8 cellular contexts compared by ENCODE assay signal in the genomic region with DNA sequence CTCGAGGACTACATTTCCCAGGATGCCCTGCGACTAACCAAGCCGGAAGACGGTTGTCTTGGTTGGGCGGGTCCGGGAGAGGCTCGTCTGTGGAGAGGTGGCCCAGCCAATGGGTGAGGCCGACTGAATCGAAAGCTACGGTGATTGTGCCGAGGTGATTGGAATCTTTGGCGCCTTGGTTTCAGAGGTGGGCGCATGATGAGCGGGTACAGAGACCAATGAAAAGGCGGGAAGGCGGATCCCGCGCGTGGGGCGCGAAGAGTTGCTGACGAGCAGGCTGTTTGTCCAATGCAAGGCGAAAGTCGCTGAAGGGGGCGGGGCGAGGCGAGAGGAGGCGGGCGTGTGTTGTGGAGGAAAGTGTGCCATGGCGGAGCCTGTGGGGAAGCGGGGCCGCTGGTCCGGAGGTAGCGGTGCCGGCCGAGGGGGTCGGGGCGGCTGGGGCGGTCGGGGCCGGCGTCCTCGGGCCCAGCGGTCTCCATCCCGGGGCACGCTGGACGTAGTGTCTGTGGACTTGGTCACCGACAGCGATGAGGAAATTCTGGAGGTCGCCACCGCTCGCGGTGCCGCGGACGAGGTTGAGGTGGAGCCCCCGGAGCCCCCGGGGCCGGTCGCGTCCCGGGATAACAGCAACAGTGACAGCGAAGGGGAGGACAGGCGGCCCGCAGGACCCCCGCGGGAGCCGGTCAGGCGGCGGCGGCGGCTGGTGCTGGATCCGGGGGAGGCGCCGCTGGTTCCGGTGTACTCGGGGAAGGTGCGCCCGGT. TPM values are rescaled to one million over a fixed set of nuclear protein-coding genes. Genes with fewer than 3 reads are reported as not detected.
A peak's percentile ranks its signal among the peaks of the same experiment; 100 is the strongest.
DNase-seq lines count a peak whose midpoint lies in the region; ATAC-seq and TF ChIP-seq lines count a peak whose summit lies in the region.

Gene NFATC2IP (plus strand): TSS at position 290 of the 762 bp plus-strand sequence. CDS start 75 bp downstream, at position 365.

- peaks cover 37% of the 10 kb centered on the region for H3K36me3 Mint-ChIP-seq in T-helper 2 cell treated with Interferon-gamma antibody and Interleukin-4, amounts not matched to agents 5 μg/mL and 100 μg/mL, for 36 hours (ENCODE audit: low read depth)

- under 1% methylated on average over 79 of the region's 79 CpGs for WGBS in right cardiac atrium

- peaks cover 3 to 9% of the 10 kb centered on the region in 2 donors for H3K4me1 ChIP-seq in ascending aorta
- no peaks in the 10 kb centered on the region for H3K4me1 ChIP-seq in right cardiac atrium (ENCODE audit: control insufficient read depth, insufficient read depth, low read length)
- peaks cover 0 to 6% of the 10 kb centered on the region in 2 donors for H3K4me1 ChIP-seq in uterus

- H3K36me3 ChIP-seq in ascending aorta, result peaks cover 13 to 28% of the 10 kb centered on the region in 2 donors
- H3K36me3 ChIP-seq in uterus, result no peaks in the 10 kb centered on the region

- no peaks in the 10 kb centered on the region for H3K27me3 ChIP-seq in ascending aorta
- no peaks in the 10 kb centered on the region for H3K27me3 ChIP-seq in right cardiac atrium (ENCODE audit: control insufficient read depth, insufficient read depth)
- H3K27me3 ChIP-seq in uterus, result no peaks in the 10 kb centered on the region

- H3K27ac Mint-ChIP-seq in T-helper 2 cell treated with Interferon-gamma antibody and Interleukin-4, amounts not matched to agents 5 μg/mL and 100 μg/mL, for 36 hours, result peak within 1 kb of the TSS; percentile 94

- peak within 1 kb of the TSS; percentile 88 for H3K4me3 Mint-ChIP-seq in T-helper 2 cell treated with Interferon-gamma antibody and Interleukin-4, amounts not matched to agents 5 μg/mL and 100 μg/mL, for 36 hours

- intact Hi-C loops in ascending aorta (cut with DNase I) (loop anchor here (1.0 kb wide), 6 partner anchors 23 to 128 kb away; partner anchors contain the start of genes RABEP2, SH2B1, SPNS1 and TUFM), right cardiac atrium (cut with DNase I) (no loop called here), uterus (cut with DNase I; ENCODE audit: low total_unique reads) (no loop called here)

- TF ChIP-seq CTCF in ascending aorta (IDR thresholded peaks at IDR 0.05) (no peak), uterus (IDR thresholded peaks at IDR 0.05) (peak in 1 of 4 experiments; percentile 21)

- DNase-seq in NCI-H1930 (lab: John Stamatoyannopoulos, UW) (peak; percentile 100), ascending aorta (ENCODE audit: low spot score in 2 of 2) (peak; percentile 99 to 100), right cardiac atrium (peak; percentile 99 to 100 (median 100)), pulmonary artery endothelial cell (ENCODE audit: low read depth, low spot score) (peak; percentile 99), uterus (peak; percentile 100)
- DNase-seq in T-helper 2 cell treated with Interferon-gamma antibody and Interleukin-4, amounts not matched to agents 5 μg/mL and 100 μg/mL, for 36 hours (ENCODE audit: low spot score), result peak; percentile 100

- peak; percentile 10 to 20 for TF ChIP-seq POLR2A in uterus (IDR thresholded peaks at IDR 0.05)

- ATAC-seq in GM18502 (IDR thresholded peaks at IDR 0.05; ENCODE audit: poor library complexity, unreplicated experiment) (peak; percentile 96), HG02970 (IDR thresholded peaks at IDR 0.05; ENCODE audit: low FRiP score, unreplicated experiment) (peak; percentile 95), right cardiac atrium (peak; percentile 98 to 99)

- H3K27ac ChIP-seq in ascending aorta (peak within 1 kb of the TSS; percentile 84 to 89), right cardiac atrium (ENCODE audit: low read length) (peak within 1 kb of the TSS; percentile 49), uterus (peak within 1 kb of the TSS; percentile 77 to 90)

- H3K4me1 Mint-ChIP-seq in T-helper 2 cell treated with Interferon-gamma antibody and Interleukin-4, amounts not matched to agents 5 μg/mL and 100 μg/mL, for 36 hours (ENCODE audit: low read depth), result peaks cover 23% of the 10 kb centered on the region

- no peaks in the 10 kb centered on the region for H3K9me3 Mint-ChIP-seq in T-helper 2 cell treated with Interferon-gamma antibody and Interleukin-4, amounts not matched to agents 5 μg/mL and 100 μg/mL, for 36 hours

- H3K9me3 ChIP-seq in ascending aorta (no peaks in the 10 kb centered on the region), right cardiac atrium (ENCODE audit: control insufficient read depth, low read length) (no peaks in the 10 kb centered on the region), uterus (no peaks in the 10 kb centered on the region)

- H3K4me3 ChIP-seq in ascending aorta, result peak within 1 kb of the TSS; percentile 71 to 100
- peak within 1 kb of the TSS; percentile 86 for H3K4me3 ChIP-seq in right cardiac atrium (ENCODE audit: low read length)
- H3K4me3 ChIP-seq in uterus, result peak within 1 kb of the TSS; percentile 78 to 91

- H3K27me3 Mint-ChIP-seq in T-helper 2 cell treated with Interferon-gamma antibody and Interleukin-4, amounts not matched to agents 5 μg/mL and 100 μg/mL, for 36 hours (ENCODE audit: low read depth), result peaks cover 5% of the 10 kb centered on the region

RNA-seq across cellular contexts. Expression of gene NFATC2IP, which starts in this region (rescaled TPM):
- total RNA-seq in ascending aorta, result 11.2 TPM
- 10 to 100 TPM; 17.0 to 18.0 (median 17.5) TPM for total RNA-seq in right cardiac atrium
- polyA plus RNA-seq in right cardiac atrium, result 13.4 TPM
- total RNA-seq in pulmonary artery endothelial cell, result 20.5 and 27.5 TPM in 2 replicates
- total RNA-seq in uterus, result 10 to 100 TPM; 10.3 to 40.8 (median 16.6) TPM

Comparison
In these comparisons a context has a peak if more than half of its experiments do, and no peak if none do; other contexts are left out.
1. Peak in every context shown above with its lines: DNase-seq, ATAC-seq, H3K4me3 ChIP-seq and H3K27ac ChIP-seq.